ENCODE assay signal across 21 cellular contexts in genomic region chr6:113140721-113141120, GRCh38.
"Had no signal": no experiment of that assay in that cellular context is flagged by ENCODE, and none has a peak within 500 bp of the region (broad histone marks: within the 10 kb centered on the region; RNA-seq: fewer than 3 reads in every experiment).

No MANE protein-coding gene starts in this region.

- DNase-seq: naive thymus-derived CD4-positive, alpha-beta T cell; natural killer cell; occipital lobe; ovary; posterior cingulate gyrus; psoas muscle; right cardiac atrium; stimulated activated CD4-positive, alpha-beta T cell treated with anti-CD3 and anti-CD28 coated beads, Interleukin-15, amount 100 ng/mL, for 24 hours; stimulated activated CD4-positive, alpha-beta T cell treated with anti-CD3 and anti-CD28 coated beads, Interleukin-2, amount 100 ng/mL, for 24 hours; stimulated activated CD4-positive, alpha-beta T cell treated with anti-CD3 and anti-CD28 coated beads, Interleukin-2, amount 100 ng/mL, for 48 hours; stimulated activated CD4-positive, alpha-beta T cell treated with anti-CD3 and anti-CD28 coated beads, Interleukin-4, amount 100 ng/mL, for 24 hours; stimulated activated naive B cell treated with anti-CD40 and anti-IgM and Interleukin-4, amounts not matched to agents 10 μg/mL and 1 μg/mL and 100 μg/mL, for 72 hours; stimulated activated naive CD4-positive, alpha-beta T cell treated with Interleukin-2 at 50 U/mL for 16 hours; stomach; tibial artery; transverse colon; upper lobe of right lung; uterus had no signal

- H3K79me2 ChIP-seq: parathyroid adenoma had no signal

- H2AFZ ChIP-seq: parathyroid adenoma had no signal

- H3K4me2 ChIP-seq: neural progenitor cell had no signal

- H3K4me3 ChIP-seq: neural progenitor cell, ovary, psoas muscle, skin epidermis, stomach, tibial artery, transverse colon, upper lobe of right lung, uterus had no signal

- H3K4me1 ChIP-seq: neural progenitor cell, parathyroid adenoma, psoas muscle, stomach, transverse colon, upper lobe of right lung, uterus had no signal

- H3K36me3 ChIP-seq: neural progenitor cell, ovary, stomach, tibial artery, transverse colon, upper lobe of right lung, uterus had no signal

- H3K27me3 ChIP-seq: neural progenitor cell, ovary, stomach, tibial artery, transverse colon, upper lobe of right lung, uterus had no signal

- H3K9me3 ChIP-seq: ovary, psoas muscle, stomach, tibial artery, transverse colon, upper lobe of right lung, uterus had no signal

- H3K9ac ChIP-seq: neural progenitor cell, parathyroid adenoma had no signal

- H3K27ac ChIP-seq: neural progenitor cell, ovary, parathyroid adenoma, psoas muscle, skin epidermis, stomach, tibial artery, transverse colon, upper lobe of right lung, uterus had no signal
